Comparison of ENCODE assay signal across 10 cellular contexts in the genomic region with DNA sequence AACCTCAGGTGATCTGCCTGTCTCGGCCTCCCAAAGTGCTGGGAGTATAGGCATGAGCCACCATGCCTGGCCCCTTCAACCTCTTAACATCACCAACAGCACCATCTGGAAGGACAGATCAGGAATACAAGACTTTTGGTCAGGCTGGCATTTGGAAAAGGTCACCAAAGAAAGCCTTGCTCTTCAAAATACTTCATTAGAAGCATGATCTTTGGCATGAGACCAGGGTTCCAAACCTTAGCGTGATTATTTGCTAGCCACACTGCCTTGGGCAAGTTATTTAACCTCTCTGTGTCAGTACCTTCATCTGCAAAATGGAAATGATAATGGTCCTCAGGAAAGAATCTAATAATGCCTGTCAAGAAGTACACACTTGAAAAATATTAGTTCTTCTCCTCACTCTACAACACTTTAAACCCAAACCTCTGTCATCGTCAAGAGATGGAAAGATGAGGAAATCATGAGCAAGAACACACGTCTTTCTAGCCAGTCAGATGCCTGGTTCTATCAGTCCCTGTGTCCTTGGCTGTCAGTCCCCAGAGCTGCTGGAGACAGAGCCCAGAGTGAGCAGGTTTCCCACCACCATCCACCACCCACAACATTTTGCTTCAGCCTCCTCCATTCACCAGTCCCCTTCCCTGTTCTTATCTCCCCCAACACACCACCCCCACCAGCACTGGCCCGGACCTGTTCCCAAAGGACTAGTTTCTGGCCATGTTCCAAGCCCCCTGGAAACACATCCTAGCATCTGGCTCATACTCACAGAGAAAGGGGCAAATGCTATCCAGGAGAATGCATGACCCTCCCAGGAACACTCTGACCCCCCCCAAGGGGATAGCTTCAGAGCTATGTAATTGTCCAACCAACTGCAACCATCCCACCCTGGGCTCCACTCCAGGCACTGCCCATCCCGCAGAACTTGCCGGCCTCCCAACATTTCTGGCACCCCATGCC. TPM values are rescaled to one million over a fixed set of nuclear protein-coding genes. Genes with fewer than 3 reads are reported as not detected.
DNase-seq lines count a peak whose midpoint lies in the region; ATAC-seq and TF ChIP-seq lines count a peak whose summit lies in the region.
"Had no signal": no experiment of that assay in that cellular context is flagged by ENCODE, and none has a peak within 500 bp of the region (broad histone marks: within the 10 kb centered on the region; RNA-seq: fewer than 3 reads in every experiment).

No MANE protein-coding gene starts in this region.

- peaks cover 0 to 6% of the 10 kb centered on the region in 2 donors for H3K36me3 ChIP-seq in muscle layer of duodenum (ENCODE audit: control insufficient read depth in 1 of 2, insufficient read depth in 2 of 2, low read length in 2 of 2)
- H3K36me3 ChIP-seq in upper lobe of left lung = peaks cover 0 to 13% (median 10%) of the 10 kb centered on the region in 4 donors
- H3K36me3 ChIP-seq in OCI-LY7 (ENCODE audit: insufficient read depth, low read length) = no peaks in the 10 kb centered on the region

- TF ChIP-seq EP300 in upper lobe of left lung (IDR thresholded peaks at IDR 0.05) = no peak

- no peak for TF ChIP-seq POLR2A in upper lobe of left lung (IDR thresholded peaks at IDR 0.05)

- WGBS in upper lobe of left lung, 2 donors = 51 to 52% methylated on average over 4 to 7 of the region's 7 CpGs

- ATAC-seq in upper lobe of left lung (ENCODE audit: low FRiP score in 2 of 2) (no peak), HG03432 (IDR thresholded peaks at IDR 0.05; ENCODE audit: unreplicated experiment) (no peak), GM21576 (IDR thresholded peaks at IDR 0.05; ENCODE audit: unreplicated experiment) (no peak)

- H4K20me1 ChIP-seq in OCI-LY7 (ENCODE audit: insufficient read depth, low read length) = no peaks in the 10 kb centered on the region

- no peaks in the 10 kb centered on the region for H3K79me2 ChIP-seq in OCI-LY7 (ENCODE audit: insufficient read depth, low read depth, low read length)

- TF ChIP-seq CTCF in epithelial cell of esophagus (IDR thresholded peaks at IDR 0.05; ENCODE audit: insufficient read depth, low read depth, low read length, missing control alignments) (no peak), upper lobe of left lung (IDR thresholded peaks at IDR 0.05) (no peak), OCI-LY7 (conservative IDR thresholded peaks at IDR 0.05; ENCODE audit: low read length) (no peak)

- H3K4me3 ChIP-seq in epithelial cell of esophagus (ENCODE audit: low read length) = peak overlapping the region; percentile 67
- H3K4me3 ChIP-seq in muscle layer of duodenum (ENCODE audit: low read depth in 1 of 2, low read length in 2 of 2) = peak overlapping the region; percentile 78 to 88
- peak overlapping the region in 2 of 4 donors; percentile 88 to 95 for H3K4me3 ChIP-seq in upper lobe of left lung
- no peak overlapping the region for H3K4me3 ChIP-seq in OCI-LY7 (ENCODE audit: low read depth, low read length, poor library complexity, severe bottlenecking)

- DNase-seq in DMS 273 (lab: John Stamatoyannopoulos, UW; ENCODE audit: unreplicated experiment) (peak; percentile 21), DMS 273 treated with DMSO at 0.1 percent for 48 hours (lab: John Stamatoyannopoulos, UW) (no peak), epithelial cell of esophagus (ENCODE audit: low read depth) (no peak), upper lobe of left lung (no peak), OCI-LY7 (ENCODE audit: low spot score) (no peak)
- DNase-seq: 8988T, T-helper 9 cell had no signal

- H2AFZ ChIP-seq in OCI-LY7 (ENCODE audit: low read length) = no peak overlapping the region

- peaks cover 3 to 27% of the 10 kb centered on the region in 2 donors for H3K4me1 ChIP-seq in muscle layer of duodenum (ENCODE audit: control insufficient read depth in 1 of 2, insufficient read depth in 2 of 2, low read length in 2 of 2)
- H3K4me1 ChIP-seq in upper lobe of left lung = peaks cover 18 to 30% (median 23%) of the 10 kb centered on the region in 4 donors
- H3K4me1 ChIP-seq in OCI-LY7 (ENCODE audit: insufficient read depth, low read length, poor library complexity, severe bottlenecking) = no peaks in the 10 kb centered on the region

- CTCF ChIA-PET in OCI-LY7 (lab: Charles Lee; ENCODE audit: unreplicated experiment) = no interaction called here

- no peaks in the 10 kb centered on the region for H3K27me3 ChIP-seq in muscle layer of duodenum (ENCODE audit: low read depth, low read length)
- no peaks in the 10 kb centered on the region for H3K27me3 ChIP-seq in upper lobe of left lung

- no peak overlapping the region for H3K4me2 ChIP-seq in OCI-LY7 (ENCODE audit: low read length)

- no peaks in the 10 kb centered on the region for H3K9me2 ChIP-seq in OCI-LY7 (ENCODE audit: insufficient read depth, low read length)

- H3K9me3 ChIP-seq in muscle layer of duodenum (ENCODE audit: control insufficient read depth in 1 of 2, low read length in 2 of 2) = no peaks in the 10 kb centered on the region
- H3K9me3 ChIP-seq in upper lobe of left lung = no peaks in the 10 kb centered on the region
- H3K9me3 ChIP-seq in OCI-LY7 (ENCODE audit: low read length) = no peaks in the 10 kb centered on the region

- H3K27ac ChIP-seq in muscle layer of duodenum (ENCODE audit: low read length) (peak overlapping the region; percentile 67), upper lobe of left lung (peak overlapping the region in 3 of 4 donors; percentile 94 to 95 (median 95)), OCI-LY7 (ENCODE audit: low read depth, low read length, poor library complexity, severe bottlenecking) (no peak overlapping the region)

- BruUV-seq in OCI-LY7 (replicated peaks; lab: Mats Ljungman, UMichigan) = no TSS peak

- POLR2A ChIA-PET in OCI-LY7 (lab: Charles Lee) = interaction anchor here (0.7 kb wide), 1 partner anchor 168 kb away, joined by 4 read pairs; no protein-coding TSS in a partner anchor

- intact Hi-C loops in OCI-LY7 (cut with micrococcal nuclease; ENCODE audit: unreplicated experiment) = no loop called here

RNA-seq across cellular contexts. Expression of a gene that starts 2.0 kb away (rescaled TPM):
- total RNA-seq in upper lobe of left lung = 100 to 1,000 TPM in 1 of 6 donors, 10 to 100 TPM in 5; 26.0 to 113 (median 35.1) TPM
- total RNA-seq in OCI-LY7 (2014; rRNA removed; shearing (Covaris generic)) = not detected in 2 replicates
- not detected in 2 replicates for total RNA-seq in OCI-LY7 (2022)

RNA-seq across cellular contexts. Expression of a gene that starts 31.4 kb away (rescaled TPM):
- total RNA-seq in upper lobe of left lung (10 to 100 TPM in 5 of 6 donors, 1 to 10 TPM in 1; 9.1 to 21.2 (median 14.3) TPM), OCI-LY7 (2022) (20.6 and 23.0 TPM in 2 replicates)
- total RNA-seq in OCI-LY7 (2014; rRNA removed; shearing (Covaris generic)) = 5.6 and 5.9 TPM in 2 replicates

Comparison
In these comparisons a context has a peak if more than half of its experiments do, and no peak if none do; other contexts are left out.
1. RNA of a gene that starts 2.0 kb away (total RNA-seq): 26.0 to 113 TPM in upper lobe of left lung; not detected in OCI-LY7; every median in the first group is over 10 times any median in the second.